In genomic region chr6:19410477-19410876, GRCh38 we compare ENCODE assay signal across 13 cellular contexts.
A peak's percentile ranks its signal among the peaks of the same experiment; 100 is the strongest.
DNase-seq lines count a peak whose midpoint lies in the region; ATAC-seq and TF ChIP-seq lines count a peak whose summit lies in the region.
"Had no signal": no experiment of that assay in that cellular context is flagged by ENCODE, and none has a peak within 500 bp of the region (broad histone marks: within the 10 kb centered on the region; RNA-seq: fewer than 3 reads in every experiment).

No MANE protein-coding gene starts in this region.

- H3K4me2 ChIP-seq in GM23248 (ENCODE audit: unreplicated experiment) (peak overlapping the region; percentile 33), PC-9 (no peak overlapping the region), fibroblast of lung (ENCODE audit: extremely low read depth, insufficient read depth, low read length) (no peak overlapping the region)

- peaks cover under 1% of the 10 kb centered on the region for H3K36me3 Mint-ChIP-seq in osteocyte (ENCODE audit: unreplicated experiment)

- no peaks in the 10 kb centered on the region for H4K20me1 ChIP-seq in GM23248 (ENCODE audit: insufficient read depth)
- H4K20me1 ChIP-seq in PC-9 (ENCODE audit: insufficient read depth) = no peaks in the 10 kb centered on the region
- no peaks in the 10 kb centered on the region for H4K20me1 ChIP-seq in fibroblast of lung (ENCODE audit: control insufficient read depth, extremely low read depth, insufficient read depth, low read length)

- TF ChIP-seq CTCF in PC-9 (conservative IDR thresholded peaks at IDR 0.05) = no peak
- TF ChIP-seq CTCF in fibroblast of lung (conservative IDR thresholded peaks at IDR 0.05 in 1 of 2, IDR thresholded peaks at IDR 0.05 in 1 of 2; ENCODE audit: low read depth in 1 of 2, low read length in 2 of 2) = no peak
- TF ChIP-seq CTCF in osteocyte (IDR thresholded peaks at IDR 0.05) = no peak

- CTCF ChIA-PET in PC-9 (lab: Charles Lee) = no interaction called here

- H3K9ac ChIP-seq in GM23248 = no peak overlapping the region
- no peak overlapping the region for H3K9ac ChIP-seq in fibroblast of lung (ENCODE audit: insufficient read depth, low read length)

- no TSS peak for BruUV-seq in PC-9 (replicated peaks; lab: Mats Ljungman, UMichigan)

- intact Hi-C loops in PC-9 (cut with micrococcal nuclease; ENCODE audit: unreplicated experiment) = no loop called here

- H3K27ac Mint-ChIP-seq in osteocyte (ENCODE audit: unreplicated experiment) = peak overlapping the region; percentile 29

- peaks cover 27% of the 10 kb centered on the region for H3K9me3 Mint-ChIP-seq in osteocyte (ENCODE audit: unreplicated experiment)

- H3K9me3 ChIP-seq in GM23248 (ENCODE audit: low read depth) = no peaks in the 10 kb centered on the region
- H3K9me3 ChIP-seq in PC-9 (ENCODE audit: insufficient read depth, low read depth) = peaks cover 14% of the 10 kb centered on the region; the same call in 1 of the 2 replicates
- no peaks in the 10 kb centered on the region for H3K9me3 ChIP-seq in fibroblast of lung (ENCODE audit: control insufficient read depth, insufficient read depth, low read depth, low read length)

- H3K27me3 Mint-ChIP-seq in osteocyte (ENCODE audit: unreplicated experiment) = no peaks in the 10 kb centered on the region

- in situ Hi-C loops in GM23248 (cut with MboI) = no loop called here

- no peak overlapping the region for H3K27ac ChIP-seq in GM23248
- H3K27ac ChIP-seq in PC-9 = no peak overlapping the region
- no peak overlapping the region for H3K27ac ChIP-seq in fibroblast of lung (ENCODE audit: insufficient read depth, low read length)
- H3K27ac ChIP-seq: coronary artery had no signal

- POLR2A ChIA-PET in PC-9 (lab: Charles Lee; ENCODE audit: unreplicated experiment) = no interaction called here

- H3K4me3 ChIP-seq in GM23248 (no peak overlapping the region), PC-9 (no peak overlapping the region), fibroblast of lung (replicated peaks in 1 of 4; ENCODE audit: control extremely low read depth in 1 of 4, insufficient read depth in 1 of 4, low read depth in 3 of 4, low read length in 4 of 4) (no peak overlapping the region)
- H3K4me3 ChIP-seq: coronary artery, skin epidermis had no signal

- peaks cover 33% of the 10 kb centered on the region for H3K4me1 ChIP-seq in GM23248 (ENCODE audit: insufficient read depth)
- peaks cover 35% of the 10 kb centered on the region for H3K4me1 ChIP-seq in PC-9 (replicated peaks; ENCODE audit: insufficient read depth)
- H3K4me1 ChIP-seq in fibroblast of lung (ENCODE audit: control insufficient read depth, extremely low read depth, insufficient read depth, low read length) = no peaks in the 10 kb centered on the region

- peaks cover 25% of the 10 kb centered on the region for H3K4me1 Mint-ChIP-seq in osteocyte (ENCODE audit: unreplicated experiment)

- H3K27me3 ChIP-seq in GM23248 (replicated peaks; ENCODE audit: insufficient read depth) (no peaks in the 10 kb centered on the region), PC-9 (ENCODE audit: insufficient read depth, low read depth) (no peaks in the 10 kb centered on the region), fibroblast of lung (ENCODE audit: control insufficient read depth, insufficient read depth, low read length) (no peaks in the 10 kb centered on the region)

- H3K36me3 ChIP-seq in GM23248 (ENCODE audit: low read depth) = no peaks in the 10 kb centered on the region
- H3K36me3 ChIP-seq in PC-9 (ENCODE audit: low read depth) = no peaks in the 10 kb centered on the region
- H3K36me3 ChIP-seq in fibroblast of lung (ENCODE audit: control insufficient read depth, insufficient read depth, low read length) = no peaks in the 10 kb centered on the region

- no peak overlapping the region for H3K4me3 Mint-ChIP-seq in osteocyte (ENCODE audit: unreplicated experiment)

- DNase-seq in GM23248 (peak; percentile 64), PC-9 (peak; percentile 19 to 62), fibroblast of lung (ENCODE audit: low read depth in 2 of 2) (peak; percentile 15 to 92), osteocyte (ENCODE audit: extremely low spot score, unreplicated experiment) (no peak)
- no peak for DNase-seq in activated naive CD4-positive, alpha-beta T cell (lab: John Stamatoyannopoulos, UW)
- no peak for DNase-seq in NK-92 treated with Interleukin-12 subunit alpha and Interleukin-12 subunit beta, amount 100 ng/mL, for 24 hours (lab: John Stamatoyannopoulos, UW)
- DNase-seq: activated CD4-positive, alpha-beta T cell treated with anti-CD3 and anti-CD28 coated beads, Interleukin-2, amount 50 U/mL, for 4 hours; kidney; NCI-H2081 treated with DMSO at 0.1 percent for 48 hours had no signal

- peaks cover 12% of the 10 kb centered on the region for H3F3A ChIP-seq in GM23248 (ENCODE audit: insufficient read depth)
- peaks cover 9% of the 10 kb centered on the region for H3F3A ChIP-seq in PC-9 (ENCODE audit: insufficient read depth, low read depth)

- no peaks in the 10 kb centered on the region for H3K79me2 ChIP-seq in GM23248 (ENCODE audit: insufficient read depth)
- H3K79me2 ChIP-seq in PC-9 (ENCODE audit: low read depth) = no peaks in the 10 kb centered on the region
- no peaks in the 10 kb centered on the region for H3K79me2 ChIP-seq in fibroblast of lung (ENCODE audit: control insufficient read depth, insufficient read depth, low read length)

- H2AFZ ChIP-seq in GM23248 = no peak overlapping the region
- H2AFZ ChIP-seq in PC-9 = no peak overlapping the region
- H2AFZ ChIP-seq in fibroblast of lung (ENCODE audit: low read length) = no peak overlapping the region

- no peak for ATAC-seq in HG02938 (IDR thresholded peaks at IDR 0.05; ENCODE audit: unreplicated experiment)
- no peak for ATAC-seq in GM18502 (IDR thresholded peaks at IDR 0.05; ENCODE audit: poor library complexity, unreplicated experiment)

- H3K9me2 ChIP-seq in GM23248 (ENCODE audit: insufficient read depth) (no peaks in the 10 kb centered on the region), PC-9 (ENCODE audit: insufficient read depth) (no peaks in the 10 kb centered on the region)

Comparison
In these comparisons a context has a peak if more than half of its experiments do, and no peak if none do; other contexts are left out.
1. DNase-seq: peak in GM23248 (single experiment), PC-9 (2 of 2) and fibroblast of lung (2 of 2); none in osteocyte (single experiment), activated naive CD4-positive, alpha-beta T cell (0 of 4) and NK-92 treated with Interleukin-12 subunit alpha and Interleukin-12 subunit beta, amount 100 ng/mL, for 24 hours (single experiment).